Comparison of ENCODE assay signal across 14 cellular contexts in genomic region chr5:109692852-109693251, GRCh38. TPM values are rescaled to one million over a fixed set of nuclear protein-coding genes. Genes with fewer than 3 reads are reported as not detected.
DNase-seq lines count a peak whose midpoint lies in the region; ATAC-seq, FAIRE-seq and TF ChIP-seq lines count a peak whose summit lies in the region.
"Had no signal": no experiment of that assay in that cellular context is flagged by ENCODE, and none has a peak within 500 bp of the region (broad histone marks: within the 10 kb centered on the region; RNA-seq: fewer than 3 reads in every experiment).

No MANE protein-coding gene starts in this region.

- peak overlapping the region; percentile 81 for H3K4me2 ChIP-seq in astrocyte (ENCODE audit: low read length)

- H3K27me3 ChIP-seq in astrocyte (ENCODE audit: insufficient read depth, low read length) = no peaks in the 10 kb centered on the region

- peak overlapping the region; percentile 58 for H3K27ac Mint-ChIP-seq in astrocyte (ENCODE audit: unreplicated experiment)
- peak overlapping the region in 9 of 10 donors; percentile 11 to 96 (median 90) for H3K27ac Mint-ChIP-seq in naive thymus-derived CD8-positive, alpha-beta T cell

- peaks cover 2% of the 10 kb centered on the region for H3K36me3 Mint-ChIP-seq in astrocyte (ENCODE audit: low read depth, unreplicated experiment)
- peaks cover 0 to 3% (median 0%) of the 10 kb centered on the region in 3 donors for H3K36me3 Mint-ChIP-seq in naive thymus-derived CD8-positive, alpha-beta T cell

- H3K9ac ChIP-seq in astrocyte (ENCODE audit: low read length) = no peak overlapping the region

- ATAC-seq in naive thymus-derived CD8-positive, alpha-beta T cell = no peak

- no peak for FAIRE-seq in astrocyte (lab: Jason Lieb, UNC)
- FAIRE-seq: GM18507, small intestine had no signal

- TF ChIP-seq CTCF in AG04449 (IDR thresholded peaks at IDR 0.05; ENCODE audit: insufficient read depth, low read length, missing control alignments) = no peak
- TF ChIP-seq CTCF in HFF-Myc (IDR thresholded peaks at IDR 0.05; ENCODE audit: low read depth, low read length, missing control alignments) = no peak
- no peak for TF ChIP-seq CTCF in astrocyte (IDR thresholded peaks at IDR 0.05; ENCODE audit: insufficient read depth, low read depth, low read length)

- no peaks in the 10 kb centered on the region for H3K9me3 Mint-ChIP-seq in astrocyte (ENCODE audit: unreplicated experiment)
- H3K9me3 Mint-ChIP-seq in naive thymus-derived CD8-positive, alpha-beta T cell = peaks cover 0 to 4% (median 0%) of the 10 kb centered on the region in 9 donors

- H3K9me3 ChIP-seq in astrocyte (ENCODE audit: insufficient read depth, low read depth, low read length) = no peaks in the 10 kb centered on the region

- no peak overlapping the region for H3K27ac ChIP-seq in astrocyte (ENCODE audit: low read depth, low read length)

- peak overlapping the region; percentile 96 for H3K4me3 Mint-ChIP-seq in astrocyte (ENCODE audit: unreplicated experiment)
- H3K4me3 Mint-ChIP-seq in naive thymus-derived CD8-positive, alpha-beta T cell = peak overlapping the region; percentile 86 to 95 (median 92)

- H2AFZ ChIP-seq in astrocyte (ENCODE audit: low read depth, low read length) = no peak overlapping the region

- H4K20me1 ChIP-seq in astrocyte (ENCODE audit: insufficient read depth, low read length) = peaks cover 55% of the 10 kb centered on the region

- H3K36me3 ChIP-seq in astrocyte (ENCODE audit: insufficient read depth, low read length) = no peaks in the 10 kb centered on the region

- no peaks in the 10 kb centered on the region for H3K27me3 Mint-ChIP-seq in astrocyte (ENCODE audit: low read depth, unreplicated experiment)
- no peaks in the 10 kb centered on the region for H3K27me3 Mint-ChIP-seq in naive thymus-derived CD8-positive, alpha-beta T cell

- peaks cover 54% of the 10 kb centered on the region for H3K4me1 Mint-ChIP-seq in astrocyte (ENCODE audit: low read depth, unreplicated experiment)
- H3K4me1 Mint-ChIP-seq in naive thymus-derived CD8-positive, alpha-beta T cell = peaks cover 37 to 76% (median 68%) of the 10 kb centered on the region in 4 donors

- CTCF ChIA-PET in AG04449 (lab: Yijun Ruan, JAX) = interaction anchor here (0.6 to 1.3 kb wide), 6 partner anchors 9 to 641 kb away, joined by 3 to 5 read pairs (median 3); no protein-coding TSS in a partner anchor

- H3K79me2 ChIP-seq in astrocyte (ENCODE audit: insufficient read depth, low read length) = peaks cover 79% of the 10 kb centered on the region

- POLR2A ChIA-PET in AG04449 (lab: Yijun Ruan, JAX) = no interaction called here
- POLR2A ChIA-PET in naive thymus-derived CD8-positive, alpha-beta T cell (lab: Charles Lee) = interaction anchor here (3.2 to 5.1 kb wide), 2 partner anchors 12 to 230 kb away, joined by 8 to 61 read pairs; no protein-coding TSS in a partner anchor

- H3K4me3 ChIP-seq in AG04449 (ENCODE audit: low read depth, low read length) (peak overlapping the region; percentile 35), HFF-Myc (replicated peaks; ENCODE audit: low read depth, low read length) (peak overlapping the region; percentile 59), astrocyte (ENCODE audit: insufficient read depth, low read depth, low read length) (no peak overlapping the region)

- DNase-seq in AG04449 (ENCODE audit: low read depth, low spot score) (no peak), HFF-Myc (ENCODE audit: extremely low read depth, low read depth) (no peak), astrocyte (ENCODE audit: low read depth) (no peak), GM03348 (ENCODE audit: low spot score) (no peak), NCI-H1930 (lab: John Stamatoyannopoulos, UW) (no peak), cortex of kidney (lab: John Stamatoyannopoulos, UW) (no peak), T1000 (lab: John Stamatoyannopoulos, UW) (no peak)
- DNase-seq in naive thymus-derived CD8-positive, alpha-beta T cell = no peak
- DNase-seq: activated CD4-positive, CD25-positive, alpha-beta regulatory T cell; foreskin melanocyte; NCI-H1092 treated with DMSO at 0.1 percent for 48 hours; stimulated activated naive CD4-positive, alpha-beta T cell had no signal

- peaks cover 15% of the 10 kb centered on the region for H3K4me1 ChIP-seq in astrocyte (ENCODE audit: insufficient read depth, low read length)

RNA-seq across cellular contexts. Expression of gene MAN2A1, which starts 3.1 kb away (rescaled TPM):
- 93.8 and 109 TPM in 2 replicates for total RNA-seq in astrocyte
- total RNA-seq in naive thymus-derived CD8-positive, alpha-beta T cell = 10 to 100 TPM; 80.3 to 83.9 TPM
- 10 to 100 TPM; 17.5 to 20.7 (median 20.2) TPM for polyA plus RNA-seq in naive thymus-derived CD8-positive, alpha-beta T cell
